26 cellular contexts compared by ENCODE assay signal in genomic region chr9:37926737-37927590, GRCh38. TPM values are rescaled to one million over a fixed set of nuclear protein-coding genes. Genes with fewer than 3 reads are reported as not detected.
DNase-seq lines count a peak whose midpoint lies in the region; ATAC-seq, FAIRE-seq and TF ChIP-seq lines count a peak whose summit lies in the region.
"Had no signal": no experiment of that assay in that cellular context is flagged by ENCODE, and none has a peak within 500 bp of the region (broad histone marks: within the 10 kb centered on the region; RNA-seq: fewer than 3 reads in every experiment).

No MANE protein-coding gene starts in this region.

- H4K20me1 ChIP-seq in SK-N-SH (ENCODE audit: insufficient read depth) (peaks cover 3% of the 10 kb centered on the region; the same call in 1 of the 2 replicates), OCI-LY3 (ENCODE audit: insufficient read depth, low read length) (no peaks in the 10 kb centered on the region), endothelial cell of umbilical vein (replicated peaks; ENCODE audit: control insufficient read depth, extremely low read depth, insufficient read depth, low read length) (no peaks in the 10 kb centered on the region)

- FAIRE-seq in endothelial cell of umbilical vein (lab: Jason Lieb, UNC) = peak; percentile 55
- FAIRE-seq: frontal cortex had no signal

- H3K4me1 ChIP-seq in SK-N-SH (ENCODE audit: control insufficient read depth in 1 of 2, insufficient read depth in 2 of 2, low read depth in 1 of 2, low read length in 1 of 2) (peaks cover 15 to 79% of the 10 kb centered on the region in 2 experiments; a peak in 3 of 4 replicates), OCI-LY3 (ENCODE audit: low read length) (peaks cover 31% of the 10 kb centered on the region), endothelial cell of umbilical vein (ENCODE audit: control insufficient read depth, extremely low read depth, insufficient read depth, low read length) (peaks cover 39% of the 10 kb centered on the region)
- H3K4me1 ChIP-seq: colonic mucosa had no signal

- DNase-seq in SK-N-SH = no peak
- DNase-seq in endothelial cell of umbilical vein (ENCODE audit: low read depth, low spot score) = peak; percentile 31
- DNase-seq in activated CD4-positive, alpha-beta memory T cell treated with anti-CD3 and anti-CD28 coated beads, Interleukin-2, amount 10 ng/mL, durations not matched to agents 7 days and 5 days = no peak
- DNase-seq in stimulated activated CD4-positive, alpha-beta T cell treated with anti-CD3 and anti-CD28 coated beads, Interleukin-15, amount 100 ng/mL, for 24 hours = no peak
- DNase-seq: ACHN; activated CD8-positive, alpha-beta memory T cell treated with anti-CD3 and anti-CD28 coated beads for 24 hours; activated T-cell treated with anti-CD3 and anti-CD28 coated beads, Interleukin-2, amount 50 U/mL, for 72 hours; body of pancreas; CD4-positive, CD25-positive, alpha-beta regulatory T cell; colonic mucosa; DMS 273 treated with DMSO at 0.1 percent for 48 hours; GF-D8; NCI-H526; nephron progenitor cell; PC-3; T1000 had no signal

- TF ChIP-seq CTCF in SK-N-SH (IDR thresholded peaks at IDR 0.05) = no peak
- TF ChIP-seq CTCF in OCI-LY3 (IDR thresholded peaks at IDR 0.05; ENCODE audit: low read depth, low read length) = no peak
- TF ChIP-seq CTCF in endothelial cell of umbilical vein (IDR thresholded peaks at IDR 0.05; ENCODE audit: extremely low read depth in 1 of 2, insufficient read depth in 1 of 2, low read depth in 1 of 2, low read length in 2 of 2) = no peak

- H3K4me2 ChIP-seq in SK-N-SH (peak overlapping the region; percentile 41; the same call in 1 of the 2 replicates), OCI-LY3 (ENCODE audit: low read length) (peak overlapping the region; percentile 81; the same call in 1 of the 2 replicates), endothelial cell of umbilical vein (ENCODE audit: insufficient read depth, low read length) (no peak overlapping the region)

- TF ChIP-seq EP300 in SK-N-SH (IDR thresholded peaks at IDR 0.05; ENCODE audit: borderline replicate concordance in 1 of 2, low read depth in 1 of 2, low read length in 1 of 2) = no peak

- no peak for TF ChIP-seq RAD21 in SK-N-SH (IDR thresholded peaks at IDR 0.05; ENCODE audit: low read length)

- H3K9ac ChIP-seq in SK-N-SH (no peak overlapping the region), OCI-LY3 (ENCODE audit: low read length) (no peak overlapping the region), endothelial cell of umbilical vein (replicated peaks; ENCODE audit: extremely low read depth, insufficient read depth, low read length) (no peak overlapping the region)

- H3K9me1 ChIP-seq in endothelial cell of umbilical vein (replicated peaks; ENCODE audit: control insufficient read depth, extremely low read depth, insufficient read depth, low read length) = no peaks in the 10 kb centered on the region

- CTCF ChIA-PET in SK-N-SH (lab: Yijun Ruan, JAX) (interaction anchor here (0.6 to 4.2 kb wide), 4 partner anchors 8 to 383 kb away, joined by 3 to 40 read pairs (median 4); no protein-coding TSS in a partner anchor), endothelial cell of umbilical vein (lab: Charles Lee) (interaction anchor here (1.6 kb wide), 1 partner anchor 14 kb away, joined by 7 read pairs; no protein-coding TSS in a partner anchor)
- CTCF ChIA-PET in activated CD4-positive, alpha-beta memory T cell treated with anti-CD3 and anti-CD28 coated beads, Interleukin-2, amount 10 ng/mL, durations not matched to agents 7 days and 5 days (lab: Charles Lee) = no interaction called here

- no peak for ATAC-seq in SK-N-SH treated with all-trans-retinoic acid at 6 μM for 48 hours
- ATAC-seq in HG02759 (IDR thresholded peaks at IDR 0.05; ENCODE audit: unreplicated experiment) = no peak
- ATAC-seq: activated CD4-positive, CD25-positive, alpha-beta regulatory T cell treated with anti-CD3 and anti-CD28 coated beads, Interleukin-2, amount 50 U/mL, for 24 hours; activated T-cell treated with anti-CD3 and anti-CD28 coated beads, Interleukin-2, amount 50 U/mL, for 72 hours; body of pancreas had no signal

- peaks cover 7% of the 10 kb centered on the region for H3K4me1 Mint-ChIP-seq in activated CD4-positive, alpha-beta memory T cell treated with anti-CD3 and anti-CD28 coated beads, Interleukin-2, amount 10 ng/mL, durations not matched to agents 7 days and 5 days

- H3K27ac ChIP-seq in SK-N-SH (ENCODE audit: low read depth in 2 of 2, low read length in 1 of 2) = peak overlapping the region in 1 of 2 experiments; percentile 11; a peak in 1 of 4 replicates
- no peak overlapping the region for H3K27ac ChIP-seq in OCI-LY3 (ENCODE audit: low read length)
- no peak overlapping the region for H3K27ac ChIP-seq in endothelial cell of umbilical vein (ENCODE audit: insufficient read depth, low read depth, low read length)
- peak overlapping the region; percentile 33 for H3K27ac ChIP-seq in temporal lobe (ENCODE audit: low read depth, low read length)
- H3K27ac ChIP-seq: body of pancreas, colonic mucosa, epithelial cell of prostate, SK-N-MC, suprapubic skin had no signal

- no peaks in the 10 kb centered on the region for H3K9me2 ChIP-seq in SK-N-SH

- no peaks in the 10 kb centered on the region for H3K36me3 Mint-ChIP-seq in activated CD4-positive, alpha-beta memory T cell treated with anti-CD3 and anti-CD28 coated beads, Interleukin-2, amount 10 ng/mL, durations not matched to agents 7 days and 5 days (ENCODE audit: low read depth)
- H3K36me3 Mint-ChIP-seq: activated naive CD4-positive, alpha-beta T cell treated with anti-CD3 and anti-CD28 coated beads, Interleukin-2, amount 50 U/mL, for 72 hours; CD4-positive, CD25-positive, alpha-beta regulatory T cell had no signal

- no peaks in the 10 kb centered on the region for H3K27me3 Mint-ChIP-seq in activated CD4-positive, alpha-beta memory T cell treated with anti-CD3 and anti-CD28 coated beads, Interleukin-2, amount 10 ng/mL, durations not matched to agents 7 days and 5 days
- H3K27me3 Mint-ChIP-seq: CD4-positive, CD25-positive, alpha-beta regulatory T cell had no signal

- H3K27ac Mint-ChIP-seq in activated CD4-positive, alpha-beta memory T cell treated with anti-CD3 and anti-CD28 coated beads, Interleukin-2, amount 10 ng/mL, durations not matched to agents 7 days and 5 days = no peak overlapping the region
- H3K27ac Mint-ChIP-seq: activated T-cell treated with anti-CD3 and anti-CD28 coated beads, Interleukin-2, amount 50 U/mL, for 72 hours; CD4-positive, CD25-positive, alpha-beta regulatory T cell had no signal

- peaks cover 19% of the 10 kb centered on the region for H3F3A ChIP-seq in SK-N-SH (replicated peaks; ENCODE audit: insufficient read depth)

- WGBS in SK-N-SH (ENCODE audit: low lambda C conversion rate) = 98% methylated on average over 11 of the region's 12 CpGs

- H3K9me3 ChIP-seq in SK-N-SH (0 out of 2 replicates have a peak, but pooled peaks cover 4% of the 10 kb centered on the region), OCI-LY3 (ENCODE audit: insufficient read depth, low read length) (no peaks in the 10 kb centered on the region), endothelial cell of umbilical vein (replicated peaks; ENCODE audit: control insufficient read depth, insufficient read depth, low read length) (no peaks in the 10 kb centered on the region)
- H3K9me3 ChIP-seq: body of pancreas, colonic mucosa, suprapubic skin had no signal

- dilution Hi-C loops in endothelial cell of umbilical vein (cut with MboI; ENCODE audit: extremely low pct_ligation_motif_present, low sequenced_read_pairs) = no loop called here

- H3K79me2 ChIP-seq in SK-N-SH (ENCODE audit: insufficient read depth) = peaks cover 92% of the 10 kb centered on the region
- no peaks in the 10 kb centered on the region for H3K79me2 ChIP-seq in OCI-LY3 (ENCODE audit: low read length)
- no peaks in the 10 kb centered on the region for H3K79me2 ChIP-seq in endothelial cell of umbilical vein (ENCODE audit: control insufficient read depth, insufficient read depth, low read length)

- BruUV-seq in endothelial cell of umbilical vein (replicated peaks; lab: Mats Ljungman, UMichigan) = no TSS peak

- H3K4me3 Mint-ChIP-seq in activated CD4-positive, alpha-beta memory T cell treated with anti-CD3 and anti-CD28 coated beads, Interleukin-2, amount 10 ng/mL, durations not matched to agents 7 days and 5 days = no peak overlapping the region
- H3K4me3 Mint-ChIP-seq: activated T-cell treated with anti-CD3 and anti-CD28 coated beads, Interleukin-2, amount 50 U/mL, for 72 hours; CD4-positive, CD25-positive, alpha-beta regulatory T cell; nephron progenitor cell had no signal

- H3K27me3 ChIP-seq in SK-N-SH (ENCODE audit: insufficient read depth) (no peaks in the 10 kb centered on the region), OCI-LY3 (ENCODE audit: low read depth, low read length) (no peaks in the 10 kb centered on the region), endothelial cell of umbilical vein (ENCODE audit: control insufficient read depth in 2 of 2, insufficient read depth in 2 of 2, low read length in 2 of 2) (no peaks in the 10 kb centered on the region)
- H3K27me3 ChIP-seq: body of pancreas, colonic mucosa, suprapubic skin had no signal

- intact Hi-C loops in endothelial cell of umbilical vein (cut with micrococcal nuclease) = no loop called here

- H2AFZ ChIP-seq in SK-N-SH (ENCODE audit: low read depth) (no peak overlapping the region), OCI-LY3 (ENCODE audit: low read depth, low read length) (no peak overlapping the region), endothelial cell of umbilical vein (ENCODE audit: low read depth, low read length) (no peak overlapping the region)

- H3K4me3 ChIP-seq in SK-N-SH (ENCODE audit: low read depth in 2 of 2, low read length in 1 of 2) = no peak overlapping the region
- H3K4me3 ChIP-seq in OCI-LY3 (ENCODE audit: low read length) = no peak overlapping the region
- no peak overlapping the region for H3K4me3 ChIP-seq in endothelial cell of umbilical vein (replicated peaks in 1 of 3; ENCODE audit: insufficient read depth in 1 of 3, low read depth in 1 of 3, low read length in 3 of 3)
- H3K4me3 ChIP-seq: body of pancreas, colonic mucosa, SK-N-MC, suprapubic skin had no signal

- POLR2A ChIA-PET in SK-N-SH (lab: Yijun Ruan, JAX) = no interaction called here
- POLR2A ChIA-PET in endothelial cell of umbilical vein (lab: Charles Lee) = no interaction called here
- POLR2A ChIA-PET in activated CD4-positive, alpha-beta memory T cell treated with anti-CD3 and anti-CD28 coated beads, Interleukin-2, amount 10 ng/mL, durations not matched to agents 7 days and 5 days (lab: Charles Lee) = no interaction called here

- no peak for TF ChIP-seq POLR2A in endothelial cell of umbilical vein (IDR thresholded peaks at IDR 0.05; ENCODE audit: low read depth, low read length)

- H3K9me3 Mint-ChIP-seq in activated CD4-positive, alpha-beta memory T cell treated with anti-CD3 and anti-CD28 coated beads, Interleukin-2, amount 10 ng/mL, durations not matched to agents 7 days and 5 days = peaks cover 2% of the 10 kb centered on the region
- H3K9me3 Mint-ChIP-seq: activated naive CD4-positive, alpha-beta T cell treated with anti-CD3 and anti-CD28 coated beads, Interleukin-2, amount 50 U/mL, for 72 hours; CD4-positive, CD25-positive, alpha-beta regulatory T cell had no signal

- H3K36me3 ChIP-seq in SK-N-SH (replicated peaks in 1 of 2; ENCODE audit: control insufficient read depth in 1 of 2, insufficient read depth in 2 of 2, low read length in 1 of 2) = peaks cover 17% of the 10 kb centered on the region in 2 experiments
- no peaks in the 10 kb centered on the region for H3K36me3 ChIP-seq in OCI-LY3 (replicated peaks; ENCODE audit: low read depth, low read length)
- peaks cover 0 to 3% of the 10 kb centered on the region in 2 experiments for H3K36me3 ChIP-seq in endothelial cell of umbilical vein (ENCODE audit: control insufficient read depth in 2 of 2, extremely low read depth in 1 of 2, insufficient read depth in 2 of 2, low read length in 2 of 2)
- H3K36me3 ChIP-seq: colonic mucosa, suprapubic skin had no signal

RNA-seq across cellular contexts. Expression of gene SLC25A51, which starts 23.0 kb away (rescaled TPM):
- 13.3 and 14.9 TPM in 2 replicates for polyA plus RNA-seq in SK-N-SH (2012; rRNA removed)
- 13.0 and 16.1 TPM in 2 replicates for polyA plus RNA-seq in SK-N-SH (2012; cell fraction: cytosol; rRNA removed)
- 15.7 and 22.1 TPM in 2 replicates for polyA plus RNA-seq in SK-N-SH (2012; cell fraction: nucleus; rRNA removed)
- 36.2 and 38.3 TPM in 2 replicates for total RNA-seq in endothelial cell of umbilical vein
- 14.8 and 15.4 TPM in 2 replicates for polyA plus RNA-seq in endothelial cell of umbilical vein
- 17.0 and 17.2 TPM in 2 replicates for polyA plus RNA-seq in endothelial cell of umbilical vein (2011; cell fraction: cytosol; rRNA removed)
- 13.2 and 17.7 TPM in 2 replicates for polyA plus RNA-seq in endothelial cell of umbilical vein (2011; cell fraction: nucleus; rRNA removed)
- 14.1 and 21.7 TPM in 2 replicates for polyA plus RNA-seq in endothelial cell of umbilical vein (2012)
- 62.4 and 62.5 TPM in 2 replicates for polyA minus RNA-seq in endothelial cell of umbilical vein
- 19.7 TPM for polyA minus RNA-seq in endothelial cell of umbilical vein (2011; cell fraction: cytosol; rRNA and poly(A)+ RNA removed)
- polyA minus RNA-seq in endothelial cell of umbilical vein (2011; cell fraction: nucleus; rRNA and poly(A)+ RNA removed) = 23.3 and 28.9 TPM in 2 replicates
- 53.6 TPM for total RNA-seq in temporal lobe
- total RNA-seq in activated CD4-positive, alpha-beta memory T cell treated with anti-CD3 and anti-CD28 coated beads, Interleukin-2, amount 10 ng/mL, durations not matched to agents 7 days and 5 days = 10 to 100 TPM; 28.4 to 29.3 TPM
